ENCODE assay signal across 9 cellular contexts in the genomic region with DNA sequence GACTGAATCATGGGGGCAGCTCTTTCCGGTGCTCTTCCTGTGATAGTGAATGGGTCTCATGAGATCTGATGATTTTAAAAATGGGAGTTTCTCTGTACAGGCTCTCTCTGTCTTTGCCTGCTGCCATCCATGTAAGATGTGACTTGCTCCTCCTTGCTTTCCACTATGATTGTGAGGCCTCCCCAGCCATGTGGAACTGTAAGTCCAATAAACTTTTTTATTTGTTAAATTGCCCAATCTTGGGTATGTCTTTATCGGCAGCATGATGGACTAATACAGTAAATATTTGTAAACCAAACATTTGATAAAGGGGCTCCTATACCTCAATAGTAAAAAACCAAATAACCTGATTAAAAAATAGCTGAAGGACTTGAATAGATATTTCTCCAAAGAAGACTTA.
"Had no signal": no experiment of that assay in that cellular context is flagged by ENCODE, and none has a peak within 500 bp of the region (broad histone marks: within the 10 kb centered on the region; RNA-seq: fewer than 3 reads in every experiment).

No MANE protein-coding gene starts in this region.

- H3K27ac ChIP-seq: GM23248, HL-60 had no signal

- H3K4me3 ChIP-seq: GM23248, HAP-1, K562 had no signal

- H3K4me1 ChIP-seq: HAP-1 had no signal

- H3K4me3 Mint-ChIP-seq: HFFc6 had no signal

- H3K9me3 ChIP-seq: HAP-1 had no signal

- H3K9me3 Mint-ChIP-seq: HFFc6 had no signal

- H3K36me3 ChIP-seq: HAP-1 had no signal

- H3K27ac Mint-ChIP-seq: HFFc6 had no signal

- H3K9ac ChIP-seq: GM23248 had no signal

- DNase-seq: GM23248, GOT3, H7, HFFc6, IMR-90 had no signal

- ATAC-seq: HCT116, K562 had no signal
